21 cellular contexts compared by ENCODE assay signal in genomic region chr12:47768323-47768811, GRCh38. TPM values are rescaled to one million over a fixed set of nuclear protein-coding genes. Genes with fewer than 3 reads are reported as not detected.
DNase-seq lines count a peak whose midpoint lies in the region; ATAC-seq, FAIRE-seq and TF ChIP-seq lines count a peak whose summit lies in the region.
"Had no signal": no experiment of that assay in that cellular context is flagged by ENCODE, and none has a peak within 500 bp of the region (broad histone marks: within the 10 kb centered on the region; RNA-seq: fewer than 3 reads in every experiment).

No MANE protein-coding gene starts in this region.

- no peak for TF ChIP-seq CTCF in K562 (IDR thresholded peaks at IDR 0.05 in 2 of 3, conservative IDR thresholded peaks at IDR 0.05 in 1 of 3; ENCODE audit: insufficient read depth in 2 of 3, low read depth in 1 of 3, low read length in 3 of 3)

- H2AFZ ChIP-seq in K562 (ENCODE audit: low read depth, low read length), result no peak overlapping the region

- POLR2A ChIA-PET in K562 (lab: Yijun Ruan, JAX), result interaction anchor here (0.7 to 3.3 kb wide), 4 partner anchors 8 to 67 kb away, joined by 3 to 19 read pairs (median 4); partner anchors contain the start of gene RAPGEF3

- peaks cover 3% of the 10 kb centered on the region for H3K79me2 ChIP-seq in K562 (ENCODE audit: control insufficient read depth, insufficient read depth, low read length)
- H3K79me2 ChIP-seq in mesendoderm (ENCODE audit: control insufficient read depth, insufficient read depth, low read length), result no peaks in the 10 kb centered on the region

- H4K8ac ChIP-seq in mesendoderm (ENCODE audit: low read depth, low read length), result no peak overlapping the region

- H3K4ac ChIP-seq in mesendoderm (ENCODE audit: low read depth, low read length), result no peak overlapping the region

- H3K18ac ChIP-seq in mesendoderm (ENCODE audit: low read length), result peak overlapping the region; percentile 64

- H3K9me3 ChIP-seq in K562 (replicated peaks; ENCODE audit: control insufficient read depth, insufficient read depth, low read depth, low read length), result no peaks in the 10 kb centered on the region
- H3K9me3 ChIP-seq: BLaER1 treated with 17β-estradiol and CSF1 and Interleukin-3, amounts not matched to agents 10 nM and 100 nM; left lung had no signal

- no peak overlapping the region for H2AK5ac ChIP-seq in mesendoderm (ENCODE audit: low read length)

- H3K9ac ChIP-seq in K562 (ENCODE audit: insufficient read depth in 1 of 2, low read depth in 2 of 2, low read length in 2 of 2), result peak overlapping the region in 1 of 2 experiments; percentile 70; a peak in 1 of 4 replicates
- H3K9ac ChIP-seq in mesendoderm (ENCODE audit: low read length), result no peak overlapping the region
- H3K9ac ChIP-seq: BLaER1 treated with 17β-estradiol and CSF1 and Interleukin-3, amounts not matched to agents 10 nM and 100 nM had no signal

- H3K4me3 ChIP-seq in K562 (no peak overlapping the region), mesendoderm (ENCODE audit: low read length) (no peak overlapping the region)
- H3K4me3 ChIP-seq: BLaER1 treated with 17β-estradiol and CSF1 and Interleukin-3, amounts not matched to agents 10 nM and 100 nM; left lung had no signal

- no peaks in the 10 kb centered on the region for H3K9me1 ChIP-seq in K562 (ENCODE audit: control insufficient read depth, insufficient read depth, low read length)

- H3K36me3 ChIP-seq in K562 (ENCODE audit: control insufficient read depth, insufficient read depth, low read length), result no peaks in the 10 kb centered on the region
- no peaks in the 10 kb centered on the region for H3K36me3 ChIP-seq in mesendoderm (ENCODE audit: control insufficient read depth, insufficient read depth, low read length)
- H3K36me3 ChIP-seq: BLaER1 treated with 17β-estradiol and CSF1 and Interleukin-3, amounts not matched to agents 10 nM and 100 nM; left lung had no signal

- no peak for TF ChIP-seq RAD21 in K562 (CRISPR knock-in tag; conservative IDR thresholded peaks at IDR 0.05 in 1 of 2, IDR thresholded peaks at IDR 0.05 in 1 of 2)

- H3K27ac ChIP-seq in K562 (ENCODE audit: extremely low read depth, low read depth, low read length) (no peak overlapping the region), mesendoderm (ENCODE audit: low read depth, low read length) (peak overlapping the region; percentile 49)
- H3K27ac ChIP-seq: BLaER1 treated with 17β-estradiol and CSF1 and Interleukin-3, amounts not matched to agents 10 nM and 100 nM; left lung had no signal

- intact Hi-C loops in K562 (cut with micrococcal nuclease), result no loop called here

- in situ Hi-C loops in K562 (cut with MboI), result no loop called here
- in situ Hi-C loops in G401 (cut with HindIII; ENCODE audit: low sequenced_read_pairs), result no loop called here

- no peak overlapping the region for H2BK15ac ChIP-seq in mesendoderm (replicated peaks; ENCODE audit: low read depth)

- peak; percentile 75 for FAIRE-seq in K562 (lab: Jason Lieb, UNC)

- H3K79me1 ChIP-seq in mesendoderm (ENCODE audit: low read length), result no peaks in the 10 kb centered on the region

- peaks cover 18 to 34% of the 10 kb centered on the region in 2 experiments; a peak in 4 of 5 replicates for H3K4me1 ChIP-seq in K562 (replicated peaks in 1 of 2; ENCODE audit: control insufficient read depth in 2 of 2, insufficient read depth in 2 of 2, low read length in 2 of 2)
- H3K4me1 ChIP-seq in mesendoderm (ENCODE audit: control insufficient read depth, low read depth, low read length), result peaks cover 8% of the 10 kb centered on the region

- H4K5ac ChIP-seq in mesendoderm (ENCODE audit: low read length), result no peak overlapping the region

- CTCF ChIA-PET in K562 (lab: Yijun Ruan, JAX; ENCODE audit: low intra/inter-chr PET ratio), result interaction anchor here (2.3 kb wide), 1 partner anchor 24 kb away, joined by 16 read pairs; no protein-coding TSS in a partner anchor

- H3K23ac ChIP-seq in mesendoderm (ENCODE audit: low read length), result no peak overlapping the region

- peak; percentile 15; the same call in 1 of the 3 replicates for ATAC-seq in K562
- ATAC-seq: left lung, natural killer cell, sciatic nerve had no signal

- BruUV-seq in K562 (replicated peaks; lab: Mats Ljungman, UMichigan), result no TSS peak

- H3K4me2 ChIP-seq in K562 (ENCODE audit: insufficient read depth, low read length), result peak overlapping the region; percentile 43; the same call in 1 of the 2 replicates
- H3K4me2 ChIP-seq in mesendoderm (ENCODE audit: low read length), result no peak overlapping the region
- H3K4me2 ChIP-seq: BLaER1 treated with 17β-estradiol and CSF1 and Interleukin-3, amounts not matched to agents 10 nM and 100 nM had no signal

- no peak for TF ChIP-seq EP300 in K562 (IDR thresholded peaks at IDR 0.05; ENCODE audit: low read length)

- H4K20me1 ChIP-seq in K562 (replicated peaks; ENCODE audit: control insufficient read depth, insufficient read depth, low read length), result no peaks in the 10 kb centered on the region
- H4K20me1 ChIP-seq: BLaER1 treated with 17β-estradiol and CSF1 and Interleukin-3, amounts not matched to agents 10 nM and 100 nM had no signal

- DNase-seq in ELF-1 (ENCODE audit: low read depth, low spot score) (peak; percentile 60), NCI-H146 (lab: John Stamatoyannopoulos, UW) (peak; percentile 26), K562 (ENCODE audit: extremely low read depth in 1 of 4, low spot score in 3 of 4) (peak in 1 of 4 experiments; percentile 25), mesendoderm (peak; percentile 84), G401 (ENCODE audit: low spot score) (no peak), amniotic stem cell (lab: John Stamatoyannopoulos, UW) (no peak)
- DNase-seq in activated CD4-positive, CD25-positive, alpha-beta regulatory T cell (lab: John Stamatoyannopoulos, UW), result no peak
- DNase-seq in activated CD4-positive, alpha-beta T cell treated with anti-CD3 and anti-CD28 coated beads, Interleukin-2, amount 50 U/mL, for 4 hours, result no peak
- DNase-seq: activated CD4-positive, alpha-beta memory T cell treated with anti-CD3 and anti-CD28 coated beads, Interleukin-2, amount 10 ng/mL, durations not matched to agents 7 days and 5 days; activated effector memory CD4-positive, alpha-beta T cell treated with anti-CD3 and anti-CD28 coated beads, Interleukin-2, amount 50 U/mL, for 16 hours; effector memory CD4-positive, alpha-beta T cell; foreskin melanocyte; left lung; natural killer cell; NCI-H1105; NCI-H524 treated with DMSO at 0.1 percent for 48 hours; Right ventricle myocardium superior; T1000 had no signal

- H3K56ac ChIP-seq in mesendoderm (ENCODE audit: low read length), result peak overlapping the region; percentile 36

- H3K27me3 ChIP-seq in K562 (ENCODE audit: control insufficient read depth in 2 of 2, insufficient read depth in 2 of 2, low read length in 2 of 2), result no peaks in the 10 kb centered on the region
- no peaks in the 10 kb centered on the region for H3K27me3 ChIP-seq in mesendoderm (ENCODE audit: insufficient read depth, low read length, poor library complexity)
- H3K27me3 ChIP-seq: BLaER1 treated with 17β-estradiol and CSF1 and Interleukin-3, amounts not matched to agents 10 nM and 100 nM; left lung had no signal

- no peak for TF ChIP-seq POLR2A in K562 (conservative IDR thresholded peaks at IDR 0.05)

- H2BK5ac ChIP-seq in mesendoderm (ENCODE audit: low read length), result no peak overlapping the region

- no peak overlapping the region for H2BK120ac ChIP-seq in mesendoderm (ENCODE audit: low read depth, low read length)

- 5% methylated on average over 2 of the region's 2 CpGs for WGBS in K562 (ENCODE audit: insufficient coverage, low coverage, missing lambda C conversion rate)
- no CpG with 5 or more reads among the region's 2 CpGs for WGBS in mesendoderm (ENCODE audit: extremely low coverage, insufficient coverage, low lambda C conversion rate)

RNA-seq across cellular contexts. Expression of gene SLC48A1, which starts 4.7 kb away (rescaled TPM):
- total RNA-seq in K562 (2011; cell fraction: chromatin; rRNA removed; ENCODE audit: low replicate concordance), result 18.5 and 36.8 TPM in 2 replicates
- total RNA-seq in K562 (2011; cell fraction: nucleolus; rRNA removed), result 31.2 and 31.5 TPM in 2 replicates
- 45.5 and 69.2 TPM in 2 replicates for total RNA-seq in K562 (2011; cell fraction: nucleoplasm; rRNA removed)
- total RNA-seq in K562 (2014; rRNA removed) (16.3 and 25.4 TPM in 2 replicates), K562 (2014; rRNA removed; fragmentation: Illumina TruSeq; extraction: Trizol) (13.1 and 18.3 TPM in 2 replicates), K562 (2015; rRNA removed; fragmentation: Illumina TruSeq; extraction: Trizol) (16.1 and 16.2 TPM in 2 replicates), K562 (2021) (37.5 and 41.9 TPM in 2 replicates)
- polyA plus RNA-seq in K562 (2011; rRNA removed) (10.7 and 15.7 TPM in 2 replicates), K562 (2014; fragmentation: Illumina TruSeq; extraction: Trizol) (28.6 and 30.4 TPM in 2 replicates), K562 (2014; fragmentation: Nextera tagmentation; extraction: Ambion mirVana) (10 to 100 TPM; 23.5 to 26.9 TPM), K562 (2014; rRNA removed) (18.7 and 23.6 TPM in 2 replicates)
- 16.7 and 26.0 TPM in 2 replicates for polyA plus RNA-seq in K562 (2011; cell fraction: cytosol; rRNA removed)
- 25.7 and 35.1 TPM in 2 replicates for polyA plus RNA-seq in K562 (2011; cell fraction: nucleus; rRNA removed)
- 22.2 and 44.4 TPM in 2 replicates for polyA plus RNA-seq in K562 (2012)
- 7.6 and 8.9 TPM in 2 replicates for polyA minus RNA-seq in K562 (2011; rRNA and poly(A)+ RNA removed)
- 14.8 and 17.6 TPM in 2 replicates for polyA minus RNA-seq in K562 (2011; cell fraction: cytosol; rRNA and poly(A)+ RNA removed)
- 6.9 and 11.6 TPM in 2 replicates for polyA minus RNA-seq in K562 (2011; cell fraction: nucleus; rRNA and poly(A)+ RNA removed)
- polyA plus RNA-seq in mesendoderm (2013, experiment 1 of 2), result 9.6 TPM
- polyA plus RNA-seq in mesendoderm (2013, experiment 2 of 2), result 9.2 TPM
- total RNA-seq in G401 (2014; rRNA removed; shearing (Covaris generic)), result 32.3 and 34.4 TPM in 2 replicates

RNA-seq across cellular contexts. Expression of gene RAPGEF3, which starts 9.7 kb away (rescaled TPM):
- 1.5 and 4.3 TPM in 2 replicates for total RNA-seq in K562 (2011; cell fraction: chromatin; rRNA removed; ENCODE audit: low replicate concordance)
- total RNA-seq in K562 (2011; cell fraction: nucleolus; rRNA removed), result 2.2 and 2.3 TPM in 2 replicates
- total RNA-seq in K562 (2011; cell fraction: nucleoplasm; rRNA removed), result 1.7 and 2.3 TPM in 2 replicates
- 0.45 and 0.78 TPM in 2 replicates for total RNA-seq in K562 (2014; rRNA removed)
- total RNA-seq in K562 (2014; rRNA removed; fragmentation: Illumina TruSeq; extraction: Trizol), result 0.15 and 0.16 TPM in 2 replicates
- total RNA-seq in K562 (2015; rRNA removed; fragmentation: Illumina TruSeq; extraction: Trizol), result 0.15 and 0.33 TPM in 2 replicates
- total RNA-seq in K562 (2021), result 0.78 and 1.3 TPM in 2 replicates
- 0.38 and 0.61 TPM in 2 replicates for polyA plus RNA-seq in K562 (2011; rRNA removed)
- 0.49 and 0.50 TPM in 2 replicates for polyA plus RNA-seq in K562 (2011; cell fraction: cytosol; rRNA removed)
- polyA plus RNA-seq in K562 (2011; cell fraction: nucleus; rRNA removed), result 2.9 and 5.0 TPM in 2 replicates
- 0.76 and 2.1 TPM in 2 replicates for polyA plus RNA-seq in K562 (2012)
- 0.37 and 0.43 TPM in 2 replicates for polyA plus RNA-seq in K562 (2014; fragmentation: Illumina TruSeq; extraction: Trizol)
- under 1 TPM in 1 of 2 experiments, not detected in 1; 0.03 TPM for polyA plus RNA-seq in K562 (2014; fragmentation: Nextera tagmentation; extraction: Ambion mirVana)
- 0.44 and 1.1 TPM in 2 replicates for polyA plus RNA-seq in K562 (2014; rRNA removed)
- 0.60 and 0.78 TPM in 2 replicates for polyA minus RNA-seq in K562 (2011; rRNA and poly(A)+ RNA removed)
- polyA minus RNA-seq in K562 (2011; cell fraction: cytosol; rRNA and poly(A)+ RNA removed), result not detected in 2 replicates
- 1.3 and 3.3 TPM in 2 replicates for polyA minus RNA-seq in K562 (2011; cell fraction: nucleus; rRNA and poly(A)+ RNA removed)
- polyA plus RNA-seq in mesendoderm (2013, experiment 1 of 2), result 7.8 TPM
- polyA plus RNA-seq in mesendoderm (2013, experiment 2 of 2), result 7.4 TPM
- 6.1 and 9.0 TPM in 2 replicates for total RNA-seq in G401 (2014; rRNA removed; shearing (Covaris generic))

RNA-seq across cellular contexts. Expression of gene ENDOU, which starts 43.1 kb away (rescaled TPM):
- total RNA-seq in K562 (2011; cell fraction: chromatin; rRNA removed; ENCODE audit: low replicate concordance), result not detected in 2 replicates
- total RNA-seq in K562 (2011; cell fraction: nucleolus; rRNA removed), result not detected in 2 replicates
- total RNA-seq in K562 (2011; cell fraction: nucleoplasm; rRNA removed), result not detected in 2 replicates
- total RNA-seq in K562 (2014; rRNA removed), result 0.04 TPM in 1 of 2 replicates, not detected in the other
- not detected in 2 replicates for total RNA-seq in K562 (2014; rRNA removed; fragmentation: Illumina TruSeq; extraction: Trizol)
- total RNA-seq in K562 (2015; rRNA removed; fragmentation: Illumina TruSeq; extraction: Trizol), result not detected in 2 replicates
- total RNA-seq in K562 (2021), result not detected in 2 replicates
- polyA plus RNA-seq in K562 (2011; rRNA removed), result 0.03 TPM in 1 of 2 replicates, not detected in the other
- polyA plus RNA-seq in K562 (2011; cell fraction: cytosol; rRNA removed), result 0.04 TPM in 1 of 2 replicates, not detected in the other
- 0.16 TPM in 1 of 2 replicates, not detected in the other for polyA plus RNA-seq in K562 (2011; cell fraction: nucleus; rRNA removed)
- 0.17 TPM in 1 of 2 replicates, not detected in the other for polyA plus RNA-seq in K562 (2012)
- not detected in 2 replicates for polyA plus RNA-seq in K562 (2014; fragmentation: Illumina TruSeq; extraction: Trizol)
- not detected for polyA plus RNA-seq in K562 (2014; fragmentation: Nextera tagmentation; extraction: Ambion mirVana)
- polyA plus RNA-seq in K562 (2014; rRNA removed), result not detected in 2 replicates
- polyA minus RNA-seq in K562 (2011; rRNA and poly(A)+ RNA removed), result 0.12 TPM in 1 of 2 replicates, not detected in the other
- polyA minus RNA-seq in K562 (2011; cell fraction: cytosol; rRNA and poly(A)+ RNA removed), result not detected in 2 replicates
- not detected in 2 replicates for polyA minus RNA-seq in K562 (2011; cell fraction: nucleus; rRNA and poly(A)+ RNA removed)
- 0.04 TPM for polyA plus RNA-seq in mesendoderm (2013, experiment 1 of 2)
- 0.03 TPM for polyA plus RNA-seq in mesendoderm (2013, experiment 2 of 2)
- total RNA-seq in G401 (2014; rRNA removed; shearing (Covaris generic)), result 1.9 TPM in 1 of 2 replicates, not detected in the other
- total RNA-seq: activated CD4-positive, alpha-beta memory T cell treated with anti-CD3 and anti-CD28 coated beads, Interleukin-2, amount 10 ng/mL, durations not matched to agents 7 days and 5 days; H4; left lung had no signal

RNA-seq across cellular contexts. Expression of gene HDAC7, which starts 51.3 kb away (rescaled TPM):
- 123 and 300 TPM in 2 replicates for total RNA-seq in K562 (2011; cell fraction: chromatin; rRNA removed; ENCODE audit: low replicate concordance)
- 143 and 147 TPM in 2 replicates for total RNA-seq in K562 (2011; cell fraction: nucleolus; rRNA removed)
- total RNA-seq in K562 (2011; cell fraction: nucleoplasm; rRNA removed), result 123 and 161 TPM in 2 replicates
- total RNA-seq in K562 (2014; rRNA removed) (38.4 and 57.4 TPM in 2 replicates), K562 (2014; rRNA removed; fragmentation: Illumina TruSeq; extraction: Trizol) (22.2 and 30.2 TPM in 2 replicates), K562 (2015; rRNA removed; fragmentation: Illumina TruSeq; extraction: Trizol) (26.7 and 28.2 TPM in 2 replicates), K562 (2021) (119 and 129 TPM in 2 replicates)
- polyA plus RNA-seq in K562 (2011; rRNA removed) (31.1 and 33.7 TPM in 2 replicates), K562 (2014; fragmentation: Illumina TruSeq; extraction: Trizol) (71.9 and 82.7 TPM in 2 replicates), K562 (2014; fragmentation: Nextera tagmentation; extraction: Ambion mirVana) (1 to 10 TPM; 2.5 to 3.8 TPM), K562 (2014; rRNA removed) (78.0 and 82.7 TPM in 2 replicates)
- polyA plus RNA-seq in K562 (2011; cell fraction: cytosol; rRNA removed), result 20.6 and 43.9 TPM in 2 replicates
- 215 and 430 TPM in 2 replicates for polyA plus RNA-seq in K562 (2011; cell fraction: nucleus; rRNA removed)
- polyA plus RNA-seq in K562 (2012), result 67.8 and 112 TPM in 2 replicates
- polyA minus RNA-seq in K562 (2011; rRNA and poly(A)+ RNA removed), result 8.5 and 12.0 TPM in 2 replicates
- 28.2 and 32.6 TPM in 2 replicates for polyA minus RNA-seq in K562 (2011; cell fraction: cytosol; rRNA and poly(A)+ RNA removed)
- polyA minus RNA-seq in K562 (2011; cell fraction: nucleus; rRNA and poly(A)+ RNA removed), result 41.2 and 50.1 TPM in 2 replicates
- 50.1 TPM for polyA plus RNA-seq in mesendoderm (2013, experiment 1 of 2)
- polyA plus RNA-seq in mesendoderm (2013, experiment 2 of 2), result 51.3 TPM
- total RNA-seq in G401 (2014; rRNA removed; shearing (Covaris generic)), result 26.8 and 46.8 TPM in 2 replicates

Comparison
In these comparisons a context has a peak if more than half of its experiments do, and no peak if none do; other contexts are left out.
1. DNase-seq: peak in ELF-1 (single experiment), NCI-H146 (single experiment) and mesendoderm (single experiment); none in activated CD4-positive, CD25-positive, alpha-beta regulatory T cell (0 of 4), G401 (single experiment), amniotic stem cell (single experiment) and activated CD4-positive, alpha-beta T cell treated with anti-CD3 and anti-CD28 coated beads, Interleukin-2, amount 50 U/mL, for 4 hours (0 of 2).